ENCODE assay signal across 8 cellular contexts in the genomic region with DNA sequence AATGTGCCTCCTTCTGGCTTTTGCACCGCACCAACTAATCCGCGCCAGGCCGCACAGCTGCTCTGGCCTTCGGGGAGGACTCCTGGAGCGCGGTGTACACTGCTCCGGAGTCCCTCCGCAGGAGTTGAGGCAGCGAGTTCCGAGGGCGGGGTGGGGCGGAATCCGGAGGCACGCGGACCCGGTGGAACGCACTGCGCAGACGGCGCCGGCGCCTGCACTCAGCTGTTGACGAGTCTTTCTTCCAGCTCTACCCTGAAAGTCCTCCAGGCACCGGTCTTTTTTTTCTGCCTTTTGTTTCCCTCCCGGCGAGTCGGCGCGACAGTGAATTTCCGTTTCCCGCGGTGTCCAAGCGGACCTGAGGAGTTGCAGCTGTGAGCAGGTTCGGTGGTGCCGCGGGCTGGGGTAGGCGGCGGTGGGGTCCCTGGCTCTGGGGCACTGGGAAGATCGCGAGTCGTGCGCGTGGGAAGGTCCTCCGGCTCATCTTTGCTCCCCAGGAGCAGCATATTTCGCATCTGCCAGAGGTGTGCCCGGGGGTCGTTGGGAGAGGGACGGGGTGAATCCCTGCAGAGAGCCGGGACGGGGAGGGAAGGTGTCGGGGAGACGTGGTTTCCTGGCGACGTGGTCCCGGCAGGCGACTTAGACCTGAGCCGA. TPM values are rescaled to one million over a fixed set of nuclear protein-coding genes. Genes with fewer than 3 reads are reported as not detected.
DNase-seq lines count a peak whose midpoint lies in the region; ATAC-seq and TF ChIP-seq lines count a peak whose summit lies in the region.

No MANE protein-coding gene starts in this region.

- peak overlapping the region; percentile 90 for H3K4me3 Mint-ChIP-seq in dendritic cell treated with granulocyte-macrophage colony-stimulating factor and Interleukin-4, amounts not matched to agents 40 ng/mL and 50 ng/mL, for 4 days

- peaks cover 55% of the 10 kb centered on the region for H3K27me3 Mint-ChIP-seq in dendritic cell treated with granulocyte-macrophage colony-stimulating factor and Interleukin-4, amounts not matched to agents 40 ng/mL and 50 ng/mL, for 4 days

- no peaks in the 10 kb centered on the region for H3K9me3 Mint-ChIP-seq in dendritic cell treated with granulocyte-macrophage colony-stimulating factor and Interleukin-4, amounts not matched to agents 40 ng/mL and 50 ng/mL, for 4 days

- peak overlapping the region; percentile 80 to 83 for H3K9ac ChIP-seq in liver (ENCODE audit: low read depth in 1 of 2, low read length in 2 of 2)

- peak overlapping the region; percentile 67 to 95 (median 89) for H3K4me3 ChIP-seq in liver (ENCODE audit: low read depth in 1 of 3, low read length in 3 of 3)

- no peaks in the 10 kb centered on the region for H3K27me3 ChIP-seq in liver (ENCODE audit: control insufficient read depth in 4 of 4, insufficient read depth in 4 of 4, low read length in 3 of 4)

- intact Hi-C loops in dendritic cell treated with granulocyte-macrophage colony-stimulating factor and Interleukin-4, amounts not matched to agents 40 ng/mL and 50 ng/mL, for 4 days (cut with micrococcal nuclease), result no loop called here

- TF ChIP-seq RAD21 in liver (IDR thresholded peaks at IDR 0.05), result peak in 1 of 2 donors; percentile 8

- DNase-seq in NCI-H2196 (lab: John Stamatoyannopoulos, UW; ENCODE audit: unreplicated experiment) (peak; percentile 41), NCI-H2196 treated with DMSO at 0.1 percent for 48 hours (lab: John Stamatoyannopoulos, UW; ENCODE audit: unreplicated experiment) (no peak), NCI-H1105 treated with DMSO at 0.1 percent for 48 hours (lab: John Stamatoyannopoulos, UW) (peak; percentile 37)
- DNase-seq in activated CD4-positive, alpha-beta T cell treated with anti-CD3 and anti-CD28 coated beads for 48 hours, result peak; percentile 77
- DNase-seq in stimulated activated CD4-positive, alpha-beta T cell treated with anti-CD3 and anti-CD28 coated beads, Interleukin-2, amount 100 ng/mL, for 48 hours, result peak; percentile 39 to 52

- no peaks in the 10 kb centered on the region for H3K9me3 ChIP-seq in liver (ENCODE audit: control insufficient read depth in 4 of 4, low read length in 3 of 4)

- peak overlapping the region; percentile 65 for H3K27ac Mint-ChIP-seq in dendritic cell treated with granulocyte-macrophage colony-stimulating factor and Interleukin-4, amounts not matched to agents 40 ng/mL and 50 ng/mL, for 4 days

- TF ChIP-seq CTCF in liver (IDR thresholded peaks at IDR 0.05; ENCODE audit: low read depth, low read length, missing input control), result no peak

- under 1% methylated on average over 58 of the region's 58 CpGs for WGBS in liver

- H3K36me3 Mint-ChIP-seq in dendritic cell treated with granulocyte-macrophage colony-stimulating factor and Interleukin-4, amounts not matched to agents 40 ng/mL and 50 ng/mL, for 4 days (ENCODE audit: low read depth), result no peaks in the 10 kb centered on the region

- ATAC-seq in HG03039 (IDR thresholded peaks at IDR 0.05; ENCODE audit: unreplicated experiment), result no peak

- no peaks in the 10 kb centered on the region for H3K36me3 ChIP-seq in liver (ENCODE audit: control insufficient read depth in 4 of 4, insufficient read depth in 3 of 4, low read depth in 1 of 4, low read length in 3 of 4)

- H3K4me1 ChIP-seq in liver (ENCODE audit: control insufficient read depth in 4 of 4, insufficient read depth in 4 of 4, low read length in 3 of 4), result peaks cover 0 to 5% (median 2%) of the 10 kb centered on the region in 4 donors

- H3K4me1 Mint-ChIP-seq in dendritic cell treated with granulocyte-macrophage colony-stimulating factor and Interleukin-4, amounts not matched to agents 40 ng/mL and 50 ng/mL, for 4 days (ENCODE audit: low read depth), result peaks cover 14% of the 10 kb centered on the region

- H3K27ac ChIP-seq in liver (ENCODE audit: low read depth in 1 of 2, low read length in 2 of 2), result peak overlapping the region; percentile 81 to 93

TF ChIP-seq in liver, 16 proteins besides CTCF, POLR2A, EP300 and RAD21:
- TF ChIP-seq GABPA (IDR thresholded peaks at IDR 0.05 in 1 of 2, conservative IDR thresholded peaks at IDR 0.05 in 1 of 2) (peak in 1 of 2 donors; percentile 57), JUND (IDR thresholded peaks at IDR 0.05) (no peak), EGR1 (IDR thresholded peaks at IDR 0.05; ENCODE audit: low read depth in 2 of 2) (no peak), SP1 (IDR thresholded peaks at IDR 0.05) (peak; percentile 20), HNF4A (conservative IDR thresholded peaks at IDR 0.05) (peak in 1 of 2 donors; percentile 27), RXRA (IDR thresholded peaks at IDR 0.05) (no peak), TAF1 (conservative IDR thresholded peaks at IDR 0.05) (no peak), ZBTB33 (IDR thresholded peaks at IDR 0.05) (no peak), YY1 (IDR thresholded peaks at IDR 0.05) (peak; percentile 58)
- TF ChIP-seq, protein P1, sequence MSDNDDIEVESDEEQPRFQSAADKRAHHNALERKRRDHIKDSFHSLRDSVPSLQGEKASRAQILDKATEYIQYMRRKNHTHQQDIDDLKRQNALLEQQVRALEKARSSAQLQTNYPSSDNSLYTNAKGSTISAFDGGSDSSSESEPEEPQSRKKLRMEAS (IDR thresholded peaks at IDR 0.05), result peak; percentile 26
TF ChIP-seq in liver: peak in this region for 5.

RNA-seq across cellular contexts. Expression of gene SFTPD, which starts 44.1 kb away (rescaled TPM):
- total RNA-seq in liver, result under 1 TPM in 1 of 2 donors, not detected in 1; 0.17 TPM
- polyA plus RNA-seq in liver, result under 1 TPM; 0.47 to 0.60 TPM
